Comparison of ENCODE assay signal across 23 cellular contexts in the genomic region with DNA sequence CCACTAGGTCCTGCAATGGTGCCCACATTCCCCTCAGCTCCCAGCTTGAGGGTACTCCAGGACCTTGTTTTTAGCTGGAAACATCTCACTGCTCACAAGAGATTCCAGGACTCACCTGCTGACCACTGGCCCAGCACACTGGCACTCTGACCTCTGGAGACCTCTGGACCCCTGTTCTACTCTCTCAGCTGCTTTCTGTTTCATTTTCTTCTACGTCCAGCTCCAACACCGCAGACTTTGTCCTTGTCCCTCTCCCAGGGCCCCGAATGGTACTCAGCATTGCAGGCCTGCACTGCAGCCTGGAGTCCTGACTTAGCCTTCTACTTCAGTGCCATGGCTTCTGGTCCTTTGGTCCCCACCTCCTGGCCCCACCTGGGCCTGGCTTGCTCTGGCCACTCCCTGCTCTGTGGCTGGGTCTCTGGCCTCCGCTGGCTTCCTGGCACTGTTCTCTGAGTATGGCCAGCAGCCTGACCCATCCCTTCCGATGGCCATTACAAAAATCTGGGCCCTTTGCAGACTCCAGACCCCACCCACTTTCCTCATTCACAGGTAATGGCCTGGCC. TPM values are rescaled to one million over a fixed set of nuclear protein-coding genes. Genes with fewer than 3 reads are reported as not detected.
DNase-seq lines count a peak whose midpoint lies in the region; ATAC-seq, FAIRE-seq and TF ChIP-seq lines count a peak whose summit lies in the region.
"Had no signal": no experiment of that assay in that cellular context is flagged by ENCODE, and none has a peak within 500 bp of the region (broad histone marks: within the 10 kb centered on the region; RNA-seq: fewer than 3 reads in every experiment).

No MANE protein-coding gene starts in this region.

- H3K79me2 ChIP-seq in H1 (ENCODE audit: control insufficient read depth in 1 of 2, insufficient read depth in 2 of 2, low read length in 2 of 2) (no peaks in the 10 kb centered on the region), neural progenitor cell (ENCODE audit: low read depth) (no peaks in the 10 kb centered on the region)

- H3K14ac ChIP-seq in H1 (ENCODE audit: insufficient read length): no peak overlapping the region

- H4K91ac ChIP-seq in H1 (replicated peaks; ENCODE audit: insufficient read length, low read length): no peak overlapping the region

- no peaks in the 10 kb centered on the region for H3K9me3 Mint-ChIP-seq in neural progenitor cell

- no peak for ATAC-seq in heart right ventricle
- ATAC-seq: PC-3, SK-N-SH treated with all-trans-retinoic acid at 6 μM for 48 hours had no signal

- no peak overlapping the region for H2AFZ ChIP-seq in H1 (ENCODE audit: low read length)
- H2AFZ ChIP-seq in neural progenitor cell (replicated peaks): no peak overlapping the region

- H4K5ac ChIP-seq in H1 (ENCODE audit: insufficient read length, low read depth, low read length): no peak overlapping the region

- H3K9me3 ChIP-seq in heart right ventricle: no peaks in the 10 kb centered on the region
- H3K9me3 ChIP-seq in H1 (ENCODE audit: insufficient read depth in 2 of 2, low read depth in 1 of 2, low read length in 1 of 2): no peaks in the 10 kb centered on the region
- no peaks in the 10 kb centered on the region for H3K9me3 ChIP-seq in neural progenitor cell (ENCODE audit: low read depth)
- no peaks in the 10 kb centered on the region for H3K9me3 ChIP-seq in effector memory CD4-positive, alpha-beta T cell (ENCODE audit: control insufficient read depth, low read length)

- TF ChIP-seq EP300 in H1 (IDR thresholded peaks at IDR 0.05; ENCODE audit: borderline replicate concordance in 1 of 2, low read depth in 2 of 2, low read length in 2 of 2): no peak

- H3K4me2 ChIP-seq in H1 (ENCODE audit: insufficient read depth in 1 of 2, low read depth in 2 of 2, low read length in 2 of 2) (no peak overlapping the region), neural progenitor cell (no peak overlapping the region)

- H4K20me1 ChIP-seq in H1 (replicated peaks in 1 of 2; ENCODE audit: control insufficient read depth in 1 of 2, insufficient read depth in 2 of 2, low read length in 2 of 2) (no peaks in the 10 kb centered on the region), neural progenitor cell (ENCODE audit: low read depth) (no peaks in the 10 kb centered on the region)

- peaks cover 0 to 11% (median 0%) of the 10 kb centered on the region in 9 donors for H3K4me1 ChIP-seq in heart right ventricle
- peaks cover 0 to 3% (median 0%) of the 10 kb centered on the region in 4 experiments; a peak in 1 of 7 replicates for H3K4me1 ChIP-seq in H1 (replicated peaks in 1 of 4; ENCODE audit: control insufficient read depth in 3 of 4, insufficient read depth in 4 of 4, low read length in 3 of 4)
- peaks cover 20% of the 10 kb centered on the region for H3K4me1 ChIP-seq in neural progenitor cell
- no peaks in the 10 kb centered on the region for H3K4me1 ChIP-seq in effector memory CD4-positive, alpha-beta T cell (ENCODE audit: control insufficient read depth, insufficient read depth, low read length, poor library complexity, severe bottlenecking)

- no peak overlapping the region for H3K4me3 ChIP-seq in heart right ventricle
- no peak overlapping the region for H3K4me3 ChIP-seq in H1 (ENCODE audit: extremely low read depth in 1 of 4, insufficient read depth in 2 of 4, low read depth in 3 of 4, low read length in 4 of 4)
- H3K4me3 ChIP-seq in neural progenitor cell: no peak overlapping the region
- no peak overlapping the region for H3K4me3 ChIP-seq in effector memory CD4-positive, alpha-beta T cell (ENCODE audit: insufficient read depth, low read depth, low read length, poor library complexity, severe bottlenecking)

- no peak overlapping the region for H3K56ac ChIP-seq in H1 (replicated peaks; ENCODE audit: insufficient read length, low read depth, low read length)

- no peak for TF ChIP-seq RAD21 in H1 (IDR thresholded peaks at IDR 0.05 in 1 of 2, conservative IDR thresholded peaks at IDR 0.05 in 1 of 2; ENCODE audit: low read depth in 2 of 2, low read length in 2 of 2)

- peak overlapping the region; percentile 45; the same call in 1 of the 2 replicates for H4K8ac ChIP-seq in H1 (ENCODE audit: extremely low read depth, insufficient read depth, low read length)

- H2BK120ac ChIP-seq in H1 (replicated peaks; ENCODE audit: low read depth, low read length): no peak overlapping the region

- no peak overlapping the region for H2BK15ac ChIP-seq in H1 (ENCODE audit: low read length)

- peaks cover 8% of the 10 kb centered on the region for H3K4me1 Mint-ChIP-seq in neural progenitor cell

- TF ChIP-seq POLR2A in H1 (IDR thresholded peaks at IDR 0.05; ENCODE audit: control extremely low read depth in 1 of 2, low read depth in 2 of 2, low read length in 2 of 2): no peak

- no peak overlapping the region for H3K18ac ChIP-seq in H1 (ENCODE audit: extremely low read depth, low read length)

- peak overlapping the region; percentile 46 for H3K27ac Mint-ChIP-seq in neural progenitor cell

- intact Hi-C loops in cardiac septum (cut with DNase I): no loop called here
- intact Hi-C loops in heart right ventricle (cut with DNase I): no loop called here

- no peak overlapping the region for H2AK5ac ChIP-seq in H1 (ENCODE audit: low read depth, low read length)

- TF ChIP-seq CTCF in heart right ventricle (IDR thresholded peaks at IDR 0.05): no peak
- no peak for TF ChIP-seq CTCF in H1 (IDR thresholded peaks at IDR 0.05; ENCODE audit: control extremely low read depth in 1 of 3, insufficient read depth in 1 of 3, low read depth in 1 of 3, low read length in 3 of 3)
- no peak for TF ChIP-seq CTCF in neural progenitor cell (IDR thresholded peaks at IDR 0.05)

- H2BK5ac ChIP-seq in H1 (ENCODE audit: low read depth, low read length): no peak overlapping the region

- H3K36me3 Mint-ChIP-seq in neural progenitor cell: no peaks in the 10 kb centered on the region
- H3K36me3 Mint-ChIP-seq: CD14-positive monocyte had no signal

- H3K4me3 Mint-ChIP-seq in neural progenitor cell: no peak overlapping the region
- H3K4me3 Mint-ChIP-seq: CD14-positive monocyte had no signal

- H3K4ac ChIP-seq in H1 (replicated peaks; ENCODE audit: insufficient read length, low read depth, low read length): no peak overlapping the region

- H3K23ac ChIP-seq in H1 (ENCODE audit: insufficient read length): no peak overlapping the region

- WGBS in heart right ventricle, 2 donors: 84 to 89% methylated on average over 5 of the region's 5 CpGs
- 69% methylated on average over 5 of the region's 5 CpGs; no CpG with 5 or more reads in 1 of the 2 experiments for WGBS in H1 (ENCODE audit: extremely low coverage in 1 of 2, insufficient coverage in 1 of 2, insufficient read length in 1 of 2, insufficient replicate concordance in 2 of 2, low coverage in 1 of 2, low lambda C conversion rate in 2 of 2, missing lambda C conversion rate in 1 of 2), 2 experiments

- H3K9ac ChIP-seq in H1 (replicated peaks in 1 of 4; ENCODE audit: extremely low read depth in 1 of 4, low read depth in 3 of 4, low read length in 3 of 4) (no peak overlapping the region), neural progenitor cell (no peak overlapping the region)

- no peak overlapping the region for H2BK12ac ChIP-seq in H1 (ENCODE audit: low read depth, low read length)

- no peaks in the 10 kb centered on the region for H3K23me2 ChIP-seq in H1 (ENCODE audit: low read depth, low read length)

- DNase-seq in cardiac septum (ENCODE audit: low spot score) (peak; percentile 74), heart right ventricle (no peak), H1 (ENCODE audit: low read depth in 1 of 2, low spot score in 2 of 2) (peak in 1 of 2 experiments; percentile 26), neural progenitor cell (ENCODE audit: low spot score) (no peak), amniotic stem cell (lab: John Stamatoyannopoulos, UW) (no peak), T-helper 1 cell (no peak), NCI-H226 (no peak)
- DNase-seq in effector memory CD4-positive, alpha-beta T cell: no peak
- DNase-seq: DND-41, HCEC 1CT, KG1, NCI-H1417, NCI-H187, NCI-H2107, NCI-H345, NCI-H524 treated with DMSO at 0.1 percent for 48 hours, PC-3, SIG-M5 had no signal

- H3K27me3 ChIP-seq in heart right ventricle (no peaks in the 10 kb centered on the region), H1 (replicated peaks in 1 of 4; ENCODE audit: control insufficient read depth in 3 of 4, extremely low read depth in 1 of 4, insufficient read depth in 3 of 4, low read length in 3 of 4) (no peaks in the 10 kb centered on the region), neural progenitor cell (no peaks in the 10 kb centered on the region)
- H3K27me3 ChIP-seq in effector memory CD4-positive, alpha-beta T cell (replicated peaks; ENCODE audit: control insufficient read depth, insufficient read depth, low read length, poor library complexity, severe bottlenecking): no peaks in the 10 kb centered on the region

- peaks cover 0 to 4% (median 0%) of the 10 kb centered on the region in 9 donors for H3K36me3 ChIP-seq in heart right ventricle
- H3K36me3 ChIP-seq in H1 (ENCODE audit: control insufficient read depth in 2 of 4, insufficient read depth in 4 of 4, low read length in 3 of 4): no peaks in the 10 kb centered on the region
- no peaks in the 10 kb centered on the region for H3K36me3 ChIP-seq in neural progenitor cell
- no peaks in the 10 kb centered on the region for H3K36me3 ChIP-seq in effector memory CD4-positive, alpha-beta T cell (ENCODE audit: control insufficient read depth, insufficient read depth, low read length)

- H3K79me1 ChIP-seq in H1 (ENCODE audit: low read depth, low read length): no peaks in the 10 kb centered on the region

- no peak overlapping the region for H2BK20ac ChIP-seq in H1 (ENCODE audit: low read length)

- CTCF ChIA-PET in H1 (lab: Charles Lee; ENCODE audit: partially characterized antibody): interaction anchor here (0.7 to 1.9 kb wide), 4 partner anchors 15 to 22 kb away, joined by 3 to 6 read pairs (median 3); no protein-coding TSS in a partner anchor

- FAIRE-seq in H1 (lab: Jason Lieb, UNC): no peak

- no peak overlapping the region for H3K27ac ChIP-seq in heart right ventricle
- H3K27ac ChIP-seq in H1 (ENCODE audit: low read depth, low read length): no peak overlapping the region
- no peak overlapping the region for H3K27ac ChIP-seq in neural progenitor cell
- no peak overlapping the region for H3K27ac ChIP-seq in effector memory CD4-positive, alpha-beta T cell (ENCODE audit: insufficient read depth, low read length, poor library complexity, severe bottlenecking)
- H3K27ac ChIP-seq: 22Rv1, RWPE1 had no signal

- H3K27me3 Mint-ChIP-seq in neural progenitor cell (ENCODE audit: insufficient read depth, low read depth): peaks cover 5% of the 10 kb centered on the region

- POLR2A ChIA-PET in H1 (lab: Charles Lee; ENCODE audit: partially characterized antibody): no interaction called here

- no peaks in the 10 kb centered on the region for H3F3A ChIP-seq in neural progenitor cell (ENCODE audit: low read depth)

RNA-seq across cellular contexts. Expression of a gene that starts 27.9 kb away (rescaled TPM):
- total RNA-seq in cardiac septum (3.9 TPM), heart right ventricle (10 to 100 TPM in 5 of 10 donors, 1 to 10 TPM in 5; 3.8 to 24.3 (median 10.5) TPM), neural progenitor cell (ENCODE audit: low replicate concordance) (0.09 TPM in 1 of 2 replicates, not detected in the other)
- polyA plus RNA-seq in heart right ventricle (1 to 10 TPM in 1 of 2 donors, under 1 TPM in 1; 0.46 to 3.4 TPM), H1 (2011; rRNA removed) (not detected in 2 replicates)
- not detected in 2 replicates for total RNA-seq in H1 (2021; fragmentation: NEBNext Ultra II Directional; extraction: Animal tissue kit (Norgen Biotek cat#: 25700))
- polyA plus RNA-seq in H1 (2011; cell fraction: cytosol; rRNA removed): not detected
- not detected for polyA plus RNA-seq in H1 (2011; cell fraction: nucleus; rRNA removed)
- polyA plus RNA-seq in H1 (2012, experiment 1 of 2): not detected in 4 replicates
- polyA plus RNA-seq in H1 (2012, experiment 2 of 2): not detected
- not detected for polyA plus RNA-seq in H1 (2013, experiment 1 of 2)
- polyA plus RNA-seq in H1 (2013, experiment 2 of 2): not detected
- not detected in 2 replicates for polyA minus RNA-seq in H1 (2011; rRNA and poly(A)+ RNA removed)
- polyA minus RNA-seq in H1 (2011; cell fraction: cytosol; rRNA and poly(A)+ RNA removed): not detected
- not detected for polyA minus RNA-seq in H1 (2011; cell fraction: nucleus; rRNA and poly(A)+ RNA removed)
- total RNA-seq: G401 had no signal
